Comparison of ENCODE assay signal across 12 cellular contexts in genomic region chr3:71380096-71380495, GRCh38.
A peak's percentile ranks its signal among the peaks of the same experiment; 100 is the strongest.
DNase-seq lines count a peak whose midpoint lies in the region; ATAC-seq, FAIRE-seq and TF ChIP-seq lines count a peak whose summit lies in the region.
"Had no signal": no experiment of that assay in that cellular context is flagged by ENCODE, and none has a peak within 500 bp of the region (broad histone marks: within the 10 kb centered on the region; RNA-seq: fewer than 3 reads in every experiment).

No MANE protein-coding gene starts in this region.

- H4K20me1 ChIP-seq in H9 (ENCODE audit: control insufficient read depth, insufficient read depth, insufficient read length), result no peaks in the 10 kb centered on the region
- peaks cover 66% of the 10 kb centered on the region for H4K20me1 ChIP-seq in astrocyte (ENCODE audit: insufficient read depth, low read length)

- H3K27ac ChIP-seq in CD4-positive, alpha-beta T cell (ENCODE audit: low read depth, low read length), result no peak overlapping the region
- H3K27ac ChIP-seq in H9 (ENCODE audit: insufficient read length, low read depth, low read length), result no peak overlapping the region
- H3K27ac ChIP-seq in astrocyte (ENCODE audit: low read depth, low read length), result no peak overlapping the region
- no peak overlapping the region for H3K27ac ChIP-seq in vagina
- H3K27ac ChIP-seq in caudate nucleus (ENCODE audit: low read depth, low read length), result no peak overlapping the region
- H3K27ac ChIP-seq: foreskin keratinocyte had no signal

- H3K9me3 ChIP-seq in CD4-positive, alpha-beta T cell (ENCODE audit: control insufficient read depth, low read length), result no peaks in the 10 kb centered on the region
- H3K9me3 ChIP-seq in H9 (ENCODE audit: control insufficient read depth, low read depth, low read length) (no peaks in the 10 kb centered on the region), astrocyte (ENCODE audit: insufficient read depth, low read depth, low read length) (no peaks in the 10 kb centered on the region), vagina (no peaks in the 10 kb centered on the region)
- H3K9me3 ChIP-seq: sigmoid colon had no signal

- ATAC-seq in CD4-positive, alpha-beta T cell (ENCODE audit: poor library complexity), result no peak
- no peak for ATAC-seq in GM21390 (IDR thresholded peaks at IDR 0.05; ENCODE audit: unreplicated experiment)
- ATAC-seq: foreskin keratinocyte had no signal

- no peak overlapping the region for H3K4me3 ChIP-seq in astrocyte (ENCODE audit: insufficient read depth, low read depth, low read length)
- H3K4me3 ChIP-seq in vagina, result no peak overlapping the region
- H3K4me3 ChIP-seq: sigmoid colon had no signal

- H4K8ac ChIP-seq in H9 (replicated peaks; ENCODE audit: insufficient read length, low read depth, low read length), result no peak overlapping the region

- H3K4ac ChIP-seq in H9 (ENCODE audit: low read depth, low read length), result no peak overlapping the region

- WGBS in H9 (ENCODE audit: extremely low coverage, insufficient read length, low lambda C conversion rate), result no CpG with 5 or more reads among the region's 3 CpGs

- FAIRE-seq in astrocyte (lab: Jason Lieb, UNC), result peak; percentile 26

- H3K36me3 ChIP-seq in astrocyte (ENCODE audit: insufficient read depth, low read length), result no peaks in the 10 kb centered on the region
- H3K36me3 ChIP-seq in vagina, result no peaks in the 10 kb centered on the region
- H3K36me3 ChIP-seq: sigmoid colon had no signal

- H3K14ac ChIP-seq in H9 (ENCODE audit: insufficient read depth, low read length), result no peak overlapping the region

- H3K23ac ChIP-seq in H9 (ENCODE audit: insufficient read length, low read depth, low read length), result no peak overlapping the region

- no peak overlapping the region for H3K4me3 Mint-ChIP-seq in CD4-positive, alpha-beta T cell
- H3K4me3 Mint-ChIP-seq in H9 (no peak overlapping the region), astrocyte (ENCODE audit: unreplicated experiment) (no peak overlapping the region)
- H3K4me3 Mint-ChIP-seq: central memory CD8-positive, alpha-beta T cell; IgD-negative memory B cell had no signal

- H3K79me1 ChIP-seq in H9 (ENCODE audit: insufficient read depth, low read depth, low read length, poor library complexity, severe bottlenecking), result no peaks in the 10 kb centered on the region

- intact Hi-C loops in CD4-positive, alpha-beta T cell (cut with DNase I, micrococcal nuclease), result loop anchor here in 1 of 2 experiments (5.0 kb wide), 1 partner anchor 132 kb away; no protein-coding TSS in a partner anchor
- intact Hi-C loops in vagina (cut with DNase I), result no loop called here

- H3K9ac ChIP-seq in H9 (ENCODE audit: extremely low read depth, insufficient read length, low read length) (no peak overlapping the region), astrocyte (ENCODE audit: low read length) (no peak overlapping the region)

- no peak for TF ChIP-seq POLR2A in vagina (IDR thresholded peaks at IDR 0.05)

- DNase-seq in CD4-positive, alpha-beta T cell, result no peak
- DNase-seq in H9 (no peak), astrocyte (ENCODE audit: low read depth) (peak; percentile 39), myocyte (ENCODE audit: low read depth) (peak; percentile 76), vagina (ENCODE audit: extremely low spot score in 2 of 2) (no peak), caudate nucleus (lab: John Stamatoyannopoulos, UW) (no peak)
- DNase-seq in stimulated activated CD4-positive, alpha-beta T cell treated with anti-CD3 and anti-CD28 coated beads, Interleukin-4, amount 100 ng/mL, for 4 hours, result no peak
- DNase-seq: foreskin keratinocyte, sigmoid colon had no signal

- no peak overlapping the region for H4K5ac ChIP-seq in H9 (ENCODE audit: insufficient read length, low read depth, low read length)

- peaks cover 72% of the 10 kb centered on the region for H3K36me3 Mint-ChIP-seq in CD4-positive, alpha-beta T cell (ENCODE audit: low read depth)
- no peaks in the 10 kb centered on the region; a peak in 2 of 7 replicates for H3K36me3 Mint-ChIP-seq in H9 (ENCODE audit: insufficient read depth in 1 of 3, low read depth in 3 of 3)
- peaks cover 7% of the 10 kb centered on the region for H3K36me3 Mint-ChIP-seq in astrocyte (ENCODE audit: low read depth, unreplicated experiment)
- H3K36me3 Mint-ChIP-seq: IgD-negative memory B cell had no signal

- H2BK20ac ChIP-seq in H9 (ENCODE audit: low read depth, low read length, poor library complexity, severe bottlenecking), result no peak overlapping the region

- H3K79me2 ChIP-seq in H9 (ENCODE audit: insufficient read depth, low read length) (no peaks in the 10 kb centered on the region), astrocyte (ENCODE audit: insufficient read depth, low read length) (peaks cover 80% of the 10 kb centered on the region)

- no peaks in the 10 kb centered on the region for H3K23me2 ChIP-seq in H9 (ENCODE audit: insufficient read length, low read depth, low read length, poor library complexity, severe bottlenecking)

- H2BK120ac ChIP-seq in H9 (ENCODE audit: low read depth, low read length, poor library complexity, severe bottlenecking), result no peak overlapping the region

- H3K4me2 ChIP-seq in H9 (ENCODE audit: insufficient read depth, insufficient read length, low read length) (no peak overlapping the region), astrocyte (ENCODE audit: low read length) (peak overlapping the region; percentile 9)

- TF ChIP-seq CTCF in CD4-positive, alpha-beta T cell (IDR thresholded peaks at IDR 0.05), result no peak
- TF ChIP-seq CTCF in H9 (conservative IDR thresholded peaks at IDR 0.05) (peak; percentile 55), astrocyte (IDR thresholded peaks at IDR 0.05; ENCODE audit: insufficient read depth, low read depth, low read length) (peak; percentile 23), vagina (IDR thresholded peaks at IDR 0.05) (no peak)

- no peaks in the 10 kb centered on the region for H3K27me3 Mint-ChIP-seq in CD4-positive, alpha-beta T cell
- H3K27me3 Mint-ChIP-seq in H9 (ENCODE audit: low read depth) (peaks cover 2% of the 10 kb centered on the region; the same call in 1 of the 2 replicates), astrocyte (ENCODE audit: low read depth, unreplicated experiment) (no peaks in the 10 kb centered on the region)
- H3K27me3 Mint-ChIP-seq: central memory CD8-positive, alpha-beta T cell had no signal

- H2BK15ac ChIP-seq in H9 (ENCODE audit: low read depth, low read length), result no peak overlapping the region

- no peak overlapping the region for H2AK5ac ChIP-seq in H9 (ENCODE audit: insufficient read length, low read length)

- H2BK5ac ChIP-seq in H9 (ENCODE audit: insufficient read length, low read length), result no peak overlapping the region

- no peak overlapping the region for H4K91ac ChIP-seq in H9 (ENCODE audit: insufficient read length, low read depth, low read length)

- no peak overlapping the region for H2BK12ac ChIP-seq in H9 (ENCODE audit: insufficient read length, low read depth, low read length)

- peaks cover 3% of the 10 kb centered on the region; the same call in 1 of the 2 replicates for H3K4me1 ChIP-seq in H9 (ENCODE audit: insufficient read depth, low read length)
- peaks cover 15% of the 10 kb centered on the region for H3K4me1 ChIP-seq in astrocyte (ENCODE audit: insufficient read depth, low read length)
- peaks cover 16% of the 10 kb centered on the region for H3K4me1 ChIP-seq in vagina
- H3K4me1 ChIP-seq: foreskin keratinocyte had no signal

- H3T11ph ChIP-seq in H9 (ENCODE audit: low read length), result no peak overlapping the region

- no peak overlapping the region for H3K56ac ChIP-seq in H9 (ENCODE audit: insufficient read length, low read depth, low read length)

- H3K27me3 ChIP-seq in CD4-positive, alpha-beta T cell (ENCODE audit: control insufficient read depth, insufficient read depth, low read length), result no peaks in the 10 kb centered on the region
- H3K27me3 ChIP-seq in H9 (ENCODE audit: insufficient read depth, low read length) (no peaks in the 10 kb centered on the region), astrocyte (ENCODE audit: insufficient read depth, low read length) (no peaks in the 10 kb centered on the region), vagina (no peaks in the 10 kb centered on the region)
- H3K27me3 ChIP-seq: foreskin keratinocyte, sigmoid colon had no signal

- H2AFZ ChIP-seq in H9 (ENCODE audit: low read length) (no peak overlapping the region), astrocyte (ENCODE audit: low read depth, low read length) (no peak overlapping the region)

- CTCF ChIA-PET in CD4-positive, alpha-beta T cell (lab: Charles Lee), result no interaction called here

- H3K18ac ChIP-seq in H9 (ENCODE audit: insufficient read length, low read depth, low read length), result no peak overlapping the region

- H3K9me3 Mint-ChIP-seq in CD4-positive, alpha-beta T cell, result no peaks in the 10 kb centered on the region
- H3K9me3 Mint-ChIP-seq in H9 (no peaks in the 10 kb centered on the region), astrocyte (ENCODE audit: unreplicated experiment) (no peaks in the 10 kb centered on the region)
- H3K9me3 Mint-ChIP-seq: central memory CD8-positive, alpha-beta T cell; IgD-negative memory B cell had no signal

- peaks cover 80% of the 10 kb centered on the region for H3K4me1 Mint-ChIP-seq in CD4-positive, alpha-beta T cell (ENCODE audit: low read depth)
- H3K4me1 Mint-ChIP-seq in H9 (peaks cover 25 to 27% of the 10 kb centered on the region in 2 experiments), astrocyte (ENCODE audit: low read depth, unreplicated experiment) (peaks cover 25% of the 10 kb centered on the region)

- POLR2A ChIA-PET in CD4-positive, alpha-beta T cell (lab: Charles Lee), result no interaction called here

- H3K27ac Mint-ChIP-seq in CD4-positive, alpha-beta T cell, result peak overlapping the region; percentile 31
- no peak overlapping the region for H3K27ac Mint-ChIP-seq in H9
- no peak overlapping the region for H3K27ac Mint-ChIP-seq in astrocyte (ENCODE audit: unreplicated experiment)
- H3K27ac Mint-ChIP-seq: IgD-negative memory B cell had no signal

Comparison
In these comparisons a context has a peak if more than half of its experiments do, and no peak if none do; other contexts are left out.
1. DNase-seq: peak in astrocyte (single experiment) and myocyte (single experiment); none in CD4-positive, alpha-beta T cell (0 of 10), H9 (single experiment), stimulated activated CD4-positive, alpha-beta T cell treated with anti-CD3 and anti-CD28 coated beads, Interleukin-4, amount 100 ng/mL, for 4 hours (0 of 2), vagina (0 of 2) and caudate nucleus (0 of 61).
2. CTCF ChIP-seq: peak in H9 (single experiment) and astrocyte (single experiment); none in CD4-positive, alpha-beta T cell (single experiment) and vagina (0 of 3).